In genomic region chr16:15837761-15838160, GRCh38 we compare ENCODE assay signal across 20 cellular contexts.
"Had no signal": no experiment of that assay in that cellular context is flagged by ENCODE, and none has a peak within 500 bp of the region (broad histone marks: within the 10 kb centered on the region; RNA-seq: fewer than 3 reads in every experiment).

No MANE protein-coding gene starts in this region.

- H3K27me3 ChIP-seq: testis had no signal

- ATAC-seq: esophagus mucosa; left cardiac atrium; naive thymus-derived CD4-positive, alpha-beta T cell; psoas muscle; sciatic nerve; stimulated activated effector memory CD8-positive, alpha-beta T cell treated with anti-CD3 and anti-CD28 coated beads, Interleukin-12 subunit alpha, Interleukin-12 subunit beta, amount 100 ng/mL, for 72 hours; stimulated activated naive CD8-positive, alpha-beta T cell treated with anti-CD3 and anti-CD28 coated beads, Interleukin-15, Interleukin-2, amounts not matched to agents 100 U/mL and 50 U/mL, for 24 hours had no signal

- H3K27ac ChIP-seq: left ventricle myocardium inferior, psoas muscle, skin epidermis, testis had no signal

- DNase-seq: central memory CD4-positive, alpha-beta T cell; effector memory CD4-positive, alpha-beta T cell; foreskin fibroblast; kidney; left cardiac atrium; left ventricle myocardium inferior; mesendoderm; naive thymus-derived CD4-positive, alpha-beta T cell; nephron progenitor cell; psoas muscle; stimulated activated CD4-positive, alpha-beta T cell treated with anti-CD3 and anti-CD28 coated beads, Interleukin-12 subunit alpha, Interleukin-12 subunit beta, amount 100 ng/mL, for 4 hours; stimulated activated CD4-positive, alpha-beta T cell treated with anti-CD3 and anti-CD28 coated beads, Interleukin-2, amount 100 ng/mL, for 48 hours; stimulated activated CD8-positive, alpha-beta memory T cell treated with anti-CD3 and anti-CD28 coated beads, Interleukin-4, amount 100 ng/mL, for 48 hours; stimulated activated naive CD8-positive, alpha-beta T cell treated with anti-CD3 and anti-CD28 coated beads, Interleukin-15, Interleukin-2, amounts not matched to agents 100 U/mL and 50 U/mL, for 24 hours; testis had no signal

- H3K4me3 ChIP-seq: left ventricle myocardium inferior, lung, psoas muscle, skin epidermis, testis had no signal

- H3K36me3 ChIP-seq: left ventricle myocardium inferior had no signal

- H3K9me3 ChIP-seq: left ventricle myocardium inferior, psoas muscle, testis had no signal

- H3K4me1 ChIP-seq: psoas muscle had no signal
